ENCODE assay signal across 8 cellular contexts in genomic region chr12:109477185-109477962, GRCh38. TPM values are rescaled to one million over a fixed set of nuclear protein-coding genes. Genes with fewer than 3 reads are reported as not detected.
DNase-seq lines count a peak whose midpoint lies in the region; ATAC-seq and TF ChIP-seq lines count a peak whose summit lies in the region.

A gene with protein sequence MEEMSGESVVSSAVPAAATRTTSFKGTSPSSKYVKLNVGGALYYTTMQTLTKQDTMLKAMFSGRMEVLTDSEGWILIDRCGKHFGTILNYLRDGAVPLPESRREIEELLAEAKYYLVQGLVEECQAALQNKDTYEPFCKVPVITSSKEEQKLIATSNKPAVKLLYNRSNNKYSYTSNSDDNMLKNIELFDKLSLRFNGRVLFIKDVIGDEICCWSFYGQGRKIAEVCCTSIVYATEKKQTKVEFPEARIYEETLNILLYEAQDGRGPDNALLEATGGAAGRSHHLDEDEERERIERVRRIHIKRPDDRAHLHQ (minus strand): TSS chr12:109477300. CDS start chr12:109477262, 38 bp downstream.
Gene UBE3B (plus strand): TSS chr12:109477634. CDS start chr12:109483552, 5,918 bp downstream.

- no peaks in the 10 kb centered on the region for H3K9me3 Mint-ChIP-seq in MCF 10A (ENCODE audit: unreplicated experiment)

- in situ Hi-C loops in GM18951 (cut with MboI; ENCODE audit: low sequenced_read_pairs, unreplicated experiment), result no loop called here

- H3K27me3 Mint-ChIP-seq in MCF 10A (ENCODE audit: insufficient read depth, unreplicated experiment), result no peaks in the 10 kb centered on the region

- H3K27me3 ChIP-seq in AG04450 (ENCODE audit: control insufficient read depth, insufficient read depth, low read length) (no peaks in the 10 kb centered on the region), iPS-20b (ENCODE audit: insufficient read depth, low read length) (no peaks in the 10 kb centered on the region)

- H3K9me3 ChIP-seq in AG04450 (ENCODE audit: control insufficient read depth, insufficient read depth, low read length) (no peaks in the 10 kb centered on the region), iPS-20b (ENCODE audit: insufficient read depth, low read depth, low read length) (no peaks in the 10 kb centered on the region)

- DNase-seq in AG04450 (ENCODE audit: low read depth, low spot score) (peak; percentile 78), NCI-H2227 (lab: John Stamatoyannopoulos, UW; ENCODE audit: unreplicated experiment) (peak; percentile 94), MCF 10A (ENCODE audit: unreplicated experiment) (peak; percentile 88)

- 0 out of 2 replicates have a peak, but pooled peaks cover 5% of the 10 kb centered on the region for H3K36me3 ChIP-seq in iPS-20b (ENCODE audit: insufficient read depth, low read depth, low read length)

- no TSS peak for BruUV-seq in MCF 10A (replicated peaks; lab: Mats Ljungman, UMichigan)

- peak; percentile 75 for TF ChIP-seq POLR2A in GM18951 (IDR thresholded peaks at IDR 0.05; ENCODE audit: extremely low read depth, insufficient read depth, insufficient read length)

- TF ChIP-seq CTCF in AG04450 (IDR thresholded peaks at IDR 0.05; ENCODE audit: low read depth, low read length) (no peak), VCaP (conservative IDR thresholded peaks at IDR 0.05) (no peak), MCF 10A (IDR thresholded peaks at IDR 0.05; ENCODE audit: unreplicated experiment) (no peak)

- ATAC-seq in HG03159 (IDR thresholded peaks at IDR 0.05; ENCODE audit: unreplicated experiment), result peak; percentile 93

- CTCF ChIA-PET in AG04450 (lab: Charles Lee), result interaction anchor here (0.8 to 4.0 kb wide), 8 partner anchors 10 to 50 kb away, joined by 3 to 20 read pairs (median 6); no protein-coding TSS in a partner anchor
- CTCF ChIA-PET in MCF 10A (lab: Yijun Ruan, JAX), result interaction anchor here (0.7 to 1.5 kb wide), 5 partner anchors 10 to 44 kb away, joined by 3 to 7 read pairs (median 3); no protein-coding TSS in a partner anchor

- POLR2A ChIA-PET in AG04450 (lab: Yijun Ruan, JAX) (interaction anchor here (0.6 to 1.9 kb wide), 6 partner anchors 15 to 744 kb away, joined by 3 to 12 read pairs (median 3); no protein-coding TSS in a partner anchor), MCF 10A (lab: Yijun Ruan, JAX) (interaction anchor here (0.6 to 8.5 kb wide), 14 partner anchors 9 to 1588 kb away, joined by 3 to 130 read pairs (median 4); partner anchors contain the start of genes MMAB and MVK)

- peaks cover 3% of the 10 kb centered on the region for H3K4me1 Mint-ChIP-seq in MCF 10A (ENCODE audit: insufficient read depth, unreplicated experiment)

- peak within 1 kb of the TSS; percentile 93 for H3K9ac ChIP-seq in iPS-20b (ENCODE audit: low read depth, low read length)

- H3K4me1 ChIP-seq in iPS-20b (ENCODE audit: insufficient read depth, low read length), result peaks cover 5% of the 10 kb centered on the region; the same call in 1 of the 2 replicates

- intact Hi-C loops in MCF 10A (cut with micrococcal nuclease), result loop anchor here (1.0 to 2.0 kb wide), 3 partner anchors 15 to 49 kb away; no protein-coding TSS in a partner anchor

- H3K27ac Mint-ChIP-seq in MCF 10A (ENCODE audit: low read depth, unreplicated experiment), result peak within 1 kb of the TSS; percentile 100

- peak within 1 kb of the TSS; percentile 98 for H3K27ac ChIP-seq in AG04450 (ENCODE audit: low read depth, low read length)
- peak within 1 kb of the TSS; percentile 96 for H3K27ac ChIP-seq in VCaP
- peak within 1 kb of the TSS; percentile 88 for H3K27ac ChIP-seq in iPS-20b (ENCODE audit: low read length)
- peak within 1 kb of the TSS; percentile 96 to 100 (median 100) for H3K27ac ChIP-seq in skin epidermis

- peak within 1 kb of the TSS; percentile 88 for H3K4me3 Mint-ChIP-seq in MCF 10A (ENCODE audit: unreplicated experiment)

- H3K36me3 Mint-ChIP-seq in MCF 10A (ENCODE audit: insufficient read depth, unreplicated experiment), result peaks cover 14% of the 10 kb centered on the region

- H3K4me3 ChIP-seq in AG04450 (ENCODE audit: low read depth, low read length), result peak within 1 kb of the TSS; percentile 97
- H3K4me3 ChIP-seq in iPS-20b (ENCODE audit: low read length), result peak within 1 kb of the TSS; percentile 95
- H3K4me3 ChIP-seq in skin epidermis, result peak within 1 kb of the TSS; percentile 77 to 100 (median 95)

RNA-seq across cellular contexts. Expression of the first gene that starts in this region (rescaled TPM):
- polyA plus RNA-seq in AG04450 (2011; rRNA removed), result 119 and 128 TPM in 2 replicates
- polyA minus RNA-seq in AG04450 (2011; rRNA and poly(A)+ RNA removed), result 297 and 364 TPM in 2 replicates
- 44.9 and 45.7 TPM in 2 replicates for total RNA-seq in MCF 10A (2022)

RNA-seq across cellular contexts. Expression of gene UBE3B, which starts in this region (rescaled TPM):
- polyA plus RNA-seq in AG04450 (2011; rRNA removed), result 40.5 and 42.8 TPM in 2 replicates
- polyA minus RNA-seq in AG04450 (2011; rRNA and poly(A)+ RNA removed), result 78.1 and 83.4 TPM in 2 replicates
- 38.6 and 40.0 TPM in 2 replicates for total RNA-seq in MCF 10A (2022)

Comparison
In these comparisons a context has a peak if more than half of its experiments do, and no peak if none do; other contexts are left out.
1. Peak in every context shown above with its lines: DNase-seq, ATAC-seq, H3K4me3 ChIP-seq and H3K27ac ChIP-seq.